17 cellular contexts compared by ENCODE assay signal in the genomic region with DNA sequence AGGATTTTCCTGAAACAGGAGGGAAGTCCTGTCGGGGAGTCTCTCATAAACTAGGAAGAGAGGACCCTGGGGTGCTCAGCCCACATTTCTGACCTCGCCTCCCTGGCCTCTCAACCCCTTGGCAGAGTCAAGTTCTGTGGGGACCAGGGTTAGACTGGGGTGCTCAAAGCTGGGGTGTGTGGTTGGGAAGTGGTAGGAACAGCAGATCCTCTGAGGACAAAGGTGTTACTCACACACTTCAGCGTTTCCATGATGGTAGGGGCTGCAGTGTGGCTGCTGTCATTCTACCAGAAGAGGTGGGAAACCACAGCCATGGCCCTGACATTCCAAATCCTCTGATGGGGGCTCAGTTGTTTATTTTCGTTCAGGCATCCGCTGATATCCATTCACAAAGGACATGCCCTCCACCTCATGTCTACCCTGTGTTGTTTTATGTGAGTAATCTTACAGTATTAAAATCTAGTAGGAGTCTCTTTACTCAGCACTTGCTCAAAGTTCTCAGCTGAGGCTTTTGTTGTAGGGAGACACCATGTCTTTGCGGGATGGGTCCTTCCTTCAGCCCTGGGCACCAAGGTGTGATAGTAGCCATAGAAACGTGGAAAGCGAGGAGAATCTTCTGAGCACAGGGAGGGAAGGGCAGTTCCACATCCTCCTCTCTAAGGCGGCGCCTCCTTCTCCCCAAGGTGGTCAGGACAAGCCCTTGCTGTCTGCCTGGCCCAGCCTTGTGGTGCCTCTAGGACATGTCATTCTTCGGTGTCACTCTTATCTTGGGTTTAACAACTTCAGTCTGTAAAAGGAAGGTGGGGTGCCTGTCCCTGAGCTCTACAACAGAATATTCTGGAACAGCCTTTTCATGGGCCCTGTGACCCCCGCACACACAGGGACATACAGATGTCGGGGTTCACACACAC. TPM values are rescaled to one million over a fixed set of nuclear protein-coding genes. Genes with fewer than 3 reads are reported as not detected.
DNase-seq lines count a peak whose midpoint lies in the region; ATAC-seq lines count a peak whose summit lies in the region.
"Had no signal": no experiment of that assay in that cellular context is flagged by ENCODE, and none has a peak within 500 bp of the region (broad histone marks: within the 10 kb centered on the region; RNA-seq: fewer than 3 reads in every experiment).

No MANE protein-coding gene starts in this region.

- peaks cover 0 to 4% (median 4%) of the 10 kb centered on the region in 3 donors for H3K36me3 Mint-ChIP-seq in immature natural killer cell
- peaks cover 10% of the 10 kb centered on the region for H3K36me3 Mint-ChIP-seq in stimulated activated effector memory CD8-positive, alpha-beta T cell treated with anti-CD3 and anti-CD28 coated beads, Interleukin-12 subunit alpha, Interleukin-12 subunit beta, amount 100 ng/mL, for 72 hours
- H3K36me3 Mint-ChIP-seq in T-helper 2 cell treated with Interferon-gamma antibody and Interleukin-4, amounts not matched to agents 5 μg/mL and 100 μg/mL, for 36 hours (ENCODE audit: low read depth), result no peaks in the 10 kb centered on the region

- no peaks in the 10 kb centered on the region for H3K4me1 Mint-ChIP-seq in stimulated activated naive CD8-positive, alpha-beta T cell treated with anti-CD3 and anti-CD28 coated beads, Interleukin-15, amount 100 ng/mL, for 72 hours
- peaks cover 32% of the 10 kb centered on the region in 2 donors for H3K4me1 Mint-ChIP-seq in immature natural killer cell
- no peaks in the 10 kb centered on the region for H3K4me1 Mint-ChIP-seq in stimulated activated effector memory CD8-positive, alpha-beta T cell treated with anti-CD3 and anti-CD28 coated beads, Interleukin-12 subunit alpha, Interleukin-12 subunit beta, amount 100 ng/mL, for 72 hours
- no peaks in the 10 kb centered on the region for H3K4me1 Mint-ChIP-seq in T-helper 2 cell treated with Interferon-gamma antibody and Interleukin-4, amounts not matched to agents 5 μg/mL and 100 μg/mL, for 36 hours (ENCODE audit: low read depth)
- H3K4me1 Mint-ChIP-seq: H9, IgD-negative memory B cell had no signal

- no peak overlapping the region for H3K4me3 Mint-ChIP-seq in stimulated activated naive CD8-positive, alpha-beta T cell treated with anti-CD3 and anti-CD28 coated beads, Interleukin-15, amount 100 ng/mL, for 72 hours
- H3K4me3 Mint-ChIP-seq in immature natural killer cell, result peak overlapping the region; percentile 51 to 89 (median 81)
- H3K4me3 Mint-ChIP-seq in stimulated activated effector memory CD8-positive, alpha-beta T cell treated with anti-CD3 and anti-CD28 coated beads, Interleukin-12 subunit alpha, Interleukin-12 subunit beta, amount 100 ng/mL, for 72 hours, result no peak overlapping the region
- H3K4me3 Mint-ChIP-seq in T-helper 2 cell treated with Interferon-gamma antibody and Interleukin-4, amounts not matched to agents 5 μg/mL and 100 μg/mL, for 36 hours, result no peak overlapping the region
- H3K4me3 Mint-ChIP-seq: CD4-positive, alpha-beta T cell; H9; IgD-negative memory B cell had no signal

- ATAC-seq in stimulated activated naive CD8-positive, alpha-beta T cell treated with anti-CD3 and anti-CD28 coated beads, Interleukin-15, Interleukin-2, amounts not matched to agents 100 U/mL and 50 U/mL, for 24 hours, result peak; percentile 43
- no peak for ATAC-seq in stimulated activated naive CD8-positive, alpha-beta T cell treated with anti-CD3 and anti-CD28 coated beads, Interleukin-15, amount 100 ng/mL, for 72 hours
- ATAC-seq in stimulated activated effector memory CD8-positive, alpha-beta T cell treated with anti-CD3 and anti-CD28 coated beads, Interleukin-12 subunit alpha, Interleukin-12 subunit beta, amount 100 ng/mL, for 72 hours, result no peak
- ATAC-seq: HepG2 had no signal

- H3K9me3 Mint-ChIP-seq in stimulated activated naive CD8-positive, alpha-beta T cell treated with anti-CD3 and anti-CD28 coated beads, Interleukin-15, amount 100 ng/mL, for 72 hours, result no peaks in the 10 kb centered on the region
- peaks cover 0 to 2% (median 0%) of the 10 kb centered on the region in 6 donors for H3K9me3 Mint-ChIP-seq in immature natural killer cell
- no peaks in the 10 kb centered on the region for H3K9me3 Mint-ChIP-seq in stimulated activated effector memory CD8-positive, alpha-beta T cell treated with anti-CD3 and anti-CD28 coated beads, Interleukin-12 subunit alpha, Interleukin-12 subunit beta, amount 100 ng/mL, for 72 hours
- H3K9me3 Mint-ChIP-seq in T-helper 2 cell treated with Interferon-gamma antibody and Interleukin-4, amounts not matched to agents 5 μg/mL and 100 μg/mL, for 36 hours, result no peaks in the 10 kb centered on the region

- no peak overlapping the region for H3K27ac Mint-ChIP-seq in stimulated activated naive CD8-positive, alpha-beta T cell treated with anti-CD3 and anti-CD28 coated beads, Interleukin-15, amount 100 ng/mL, for 72 hours
- H3K27ac Mint-ChIP-seq in immature natural killer cell, result peak overlapping the region; percentile 89 to 99 (median 95)
- peak overlapping the region; percentile 20 for H3K27ac Mint-ChIP-seq in stimulated activated effector memory CD8-positive, alpha-beta T cell treated with anti-CD3 and anti-CD28 coated beads, Interleukin-12 subunit alpha, Interleukin-12 subunit beta, amount 100 ng/mL, for 72 hours
- no peak overlapping the region for H3K27ac Mint-ChIP-seq in T-helper 2 cell treated with Interferon-gamma antibody and Interleukin-4, amounts not matched to agents 5 μg/mL and 100 μg/mL, for 36 hours
- H3K27ac Mint-ChIP-seq: CD4-positive, alpha-beta T cell; H9; IgD-negative memory B cell had no signal

- no peak for DNase-seq in stimulated activated naive CD8-positive, alpha-beta T cell treated with anti-CD3 and anti-CD28 coated beads, Interleukin-15, Interleukin-2, amounts not matched to agents 100 U/mL and 50 U/mL, for 24 hours
- no peak for DNase-seq in stimulated activated naive CD8-positive, alpha-beta T cell treated with anti-CD3 and anti-CD28 coated beads, Interleukin-15, amount 100 ng/mL, for 72 hours
- DNase-seq in immature natural killer cell (peak; percentile 63 to 70 (median 69)), GM19240 (ENCODE audit: insufficient read length, low spot score) (no peak)
- DNase-seq in stimulated activated effector memory CD8-positive, alpha-beta T cell treated with anti-CD3 and anti-CD28 coated beads, Interleukin-12 subunit alpha, Interleukin-12 subunit beta, amount 100 ng/mL, for 72 hours (ENCODE audit: low spot score in 2 of 2), result peak in 1 of 2 donors; percentile 20
- DNase-seq in T-helper 2 cell treated with Interferon-gamma antibody and Interleukin-4, amounts not matched to agents 5 μg/mL and 100 μg/mL, for 36 hours (ENCODE audit: low spot score), result no peak
- DNase-seq: ACHN; AML-193; CD4-positive, alpha-beta T cell; DMS153; DMS79; GF-D8; H9 had no signal

- H3K27me3 Mint-ChIP-seq in stimulated activated naive CD8-positive, alpha-beta T cell treated with anti-CD3 and anti-CD28 coated beads, Interleukin-15, amount 100 ng/mL, for 72 hours, result no peaks in the 10 kb centered on the region
- H3K27me3 Mint-ChIP-seq in immature natural killer cell (ENCODE audit: low read depth in 3 of 3), result peaks cover 6 to 18% (median 11%) of the 10 kb centered on the region in 3 donors
- H3K27me3 Mint-ChIP-seq in T-helper 2 cell treated with Interferon-gamma antibody and Interleukin-4, amounts not matched to agents 5 μg/mL and 100 μg/mL, for 36 hours (ENCODE audit: low read depth), result no peaks in the 10 kb centered on the region

RNA-seq across cellular contexts. Expression of a gene that starts 1.5 kb away (rescaled TPM):
- 10 to 100 TPM; 38.6 to 81.1 (median 72.4) TPM for polyA plus RNA-seq in immature natural killer cell
- polyA plus RNA-seq: BJ, H1, HepG2 had no signal

RNA-seq across cellular contexts. Expression of a gene that starts 15.6 kb away (rescaled TPM):
- not detected for polyA plus RNA-seq in immature natural killer cell
- polyA plus RNA-seq: BJ, H1, HepG2, IgD-negative memory B cell had no signal

RNA-seq across cellular contexts. Expression of a gene that starts 29.8 kb away (rescaled TPM):
- 10 to 100 TPM; 56.9 to 93.2 (median 74.6) TPM for polyA plus RNA-seq in immature natural killer cell
- polyA plus RNA-seq: BJ, H1, HepG2 had no signal

Comparison
In these comparisons a context has a peak if more than half of its experiments do, and no peak if none do; other contexts are left out.
1. DNase-seq: peak in immature natural killer cell (3 of 3); none in stimulated activated naive CD8-positive, alpha-beta T cell treated with anti-CD3 and anti-CD28 coated beads, Interleukin-15, Interleukin-2, amounts not matched to agents 100 U/mL and 50 U/mL, for 24 hours (single experiment), stimulated activated naive CD8-positive, alpha-beta T cell treated with anti-CD3 and anti-CD28 coated beads, Interleukin-15, amount 100 ng/mL, for 72 hours (0 of 2), T-helper 2 cell treated with Interferon-gamma antibody and Interleukin-4, amounts not matched to agents 5 μg/mL and 100 μg/mL, for 36 hours (single experiment) and GM19240 (single experiment).
2. H3K27ac Mint-ChIP-seq: peak in immature natural killer cell (6 of 6) and stimulated activated effector memory CD8-positive, alpha-beta T cell treated with anti-CD3 and anti-CD28 coated beads, Interleukin-12 subunit alpha, Interleukin-12 subunit beta, amount 100 ng/mL, for 72 hours (single experiment); none in stimulated activated naive CD8-positive, alpha-beta T cell treated with anti-CD3 and anti-CD28 coated beads, Interleukin-15, amount 100 ng/mL, for 72 hours (0 of 2) and T-helper 2 cell treated with Interferon-gamma antibody and Interleukin-4, amounts not matched to agents 5 μg/mL and 100 μg/mL, for 36 hours (single experiment).
3. H3K4me3 Mint-ChIP-seq: peak in immature natural killer cell (5 of 5); none in stimulated activated naive CD8-positive, alpha-beta T cell treated with anti-CD3 and anti-CD28 coated beads, Interleukin-15, amount 100 ng/mL, for 72 hours (0 of 2), stimulated activated effector memory CD8-positive, alpha-beta T cell treated with anti-CD3 and anti-CD28 coated beads, Interleukin-12 subunit alpha, Interleukin-12 subunit beta, amount 100 ng/mL, for 72 hours (single experiment) and T-helper 2 cell treated with Interferon-gamma antibody and Interleukin-4, amounts not matched to agents 5 μg/mL and 100 μg/mL, for 36 hours (single experiment).